Comparison of ENCODE assay signal across 22 cellular contexts in the genomic region with DNA sequence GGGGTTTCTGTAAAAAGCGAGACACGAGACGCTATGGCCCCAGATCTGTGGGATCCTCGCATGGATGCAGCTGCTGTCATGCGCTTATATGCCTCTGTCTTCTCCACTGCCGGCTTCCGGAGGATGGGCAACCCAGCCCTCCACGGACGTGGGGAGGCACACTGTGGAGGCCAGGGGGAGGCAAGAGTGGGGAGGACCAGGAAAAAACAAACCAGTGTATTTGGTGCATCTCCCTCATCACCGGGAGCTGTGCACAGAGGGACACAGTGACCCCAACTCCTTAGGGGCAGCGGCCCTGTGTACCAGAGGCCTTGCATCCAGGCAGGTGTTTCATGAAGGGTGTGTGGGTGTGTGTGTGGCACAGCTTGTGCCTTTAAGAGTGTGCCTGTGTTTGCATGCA.
DNase-seq lines count a peak whose midpoint lies in the region; TF ChIP-seq lines count a peak whose summit lies in the region.
"Had no signal": no experiment of that assay in that cellular context is flagged by ENCODE, and none has a peak within 500 bp of the region (broad histone marks: within the 10 kb centered on the region; RNA-seq: fewer than 3 reads in every experiment).

No MANE protein-coding gene starts in this region.

- H3K9me3 Mint-ChIP-seq in chondrocyte (ENCODE audit: low read depth), result peaks cover 25% of the 10 kb centered on the region
- H3K9me3 Mint-ChIP-seq: CD4-positive, alpha-beta T cell had no signal

- no peaks in the 10 kb centered on the region for H3K27me3 Mint-ChIP-seq in chondrocyte (ENCODE audit: low read depth)
- H3K27me3 Mint-ChIP-seq: CD4-positive, alpha-beta T cell had no signal

- no peaks in the 10 kb centered on the region for H3K79me2 ChIP-seq in trophoblast cell (ENCODE audit: control insufficient read depth, insufficient read depth, low read length, poor library complexity)

- H3K4me1 ChIP-seq in neuronal stem cell (ENCODE audit: control insufficient read depth in 2 of 2, insufficient read depth in 1 of 2, low read depth in 1 of 2, low read length in 2 of 2), result no peaks in the 10 kb centered on the region
- peaks cover 0 to 3% of the 10 kb centered on the region in 2 experiments for H3K4me1 ChIP-seq in trophoblast cell (ENCODE audit: control insufficient read depth in 1 of 2, insufficient read depth in 2 of 2, low read length in 2 of 2)
- H3K4me1 ChIP-seq: A549, Caco-2 had no signal

- no peaks in the 10 kb centered on the region for H3K4me1 Mint-ChIP-seq in chondrocyte (ENCODE audit: low read depth)
- H3K4me1 Mint-ChIP-seq: B cell had no signal

- H4K8ac ChIP-seq in neuronal stem cell (ENCODE audit: low read depth, low read length) (no peak overlapping the region), trophoblast cell (ENCODE audit: low read depth, low read length) (no peak overlapping the region)

- no peak overlapping the region for H2BK15ac ChIP-seq in neuronal stem cell (ENCODE audit: low read length)

- H3K27me3 ChIP-seq in neuronal stem cell (ENCODE audit: control insufficient read depth in 3 of 3, insufficient read depth in 3 of 3, low read depth in 1 of 3, low read length in 3 of 3) (no peaks in the 10 kb centered on the region), trophoblast cell (ENCODE audit: insufficient read depth, low read length) (no peaks in the 10 kb centered on the region)

- no peak overlapping the region for H3K18ac ChIP-seq in neuronal stem cell (ENCODE audit: low read length)
- no peak overlapping the region for H3K18ac ChIP-seq in trophoblast cell (ENCODE audit: low read length)

- H3K4ac ChIP-seq in neuronal stem cell (ENCODE audit: low read length) (no peak overlapping the region), trophoblast cell (ENCODE audit: low read depth, low read length) (no peak overlapping the region)

- H4K91ac ChIP-seq in neuronal stem cell (ENCODE audit: low read depth, low read length, poor library complexity) (peak overlapping the region; percentile 74), trophoblast cell (ENCODE audit: low read depth, low read length) (no peak overlapping the region)

- H3K14ac ChIP-seq in neuronal stem cell (ENCODE audit: low read length) (peak overlapping the region; percentile 14), trophoblast cell (ENCODE audit: low read length) (no peak overlapping the region)

- no CpG with 5 or more reads among the region's 11 CpGs for WGBS in neuronal stem cell (ENCODE audit: extremely low coverage in 2 of 2, insufficient read length in 2 of 2, insufficient replicate concordance in 1 of 2), 2 donors
- WGBS in trophoblast cell (ENCODE audit: extremely low coverage, insufficient coverage, insufficient read length), result no CpG with 5 or more reads among the region's 11 CpGs

- H2BK120ac ChIP-seq in neuronal stem cell (ENCODE audit: low read depth, low read length), result no peak overlapping the region
- H2BK120ac ChIP-seq in trophoblast cell (ENCODE audit: insufficient read depth, low read length, poor library complexity), result no peak overlapping the region

- no peak overlapping the region for H3K4me3 Mint-ChIP-seq in chondrocyte (ENCODE audit: unreplicated experiment)
- H3K4me3 Mint-ChIP-seq: B cell; CD4-positive, alpha-beta T cell; CD8-positive, alpha-beta T cell had no signal

- H3K9ac ChIP-seq in neuronal stem cell (ENCODE audit: low read depth, low read length, poor library complexity) (no peak overlapping the region), trophoblast cell (ENCODE audit: low read length) (no peak overlapping the region)
- H3K9ac ChIP-seq: BLaER1 treated with 17β-estradiol and CSF1 and Interleukin-3, amounts not matched to agents 10 nM and 100 nM had no signal

- H3K36me3 ChIP-seq in neuronal stem cell (replicated peaks in 1 of 2; ENCODE audit: control insufficient read depth in 2 of 2, insufficient read depth in 2 of 2, low read length in 2 of 2) (no peaks in the 10 kb centered on the region), trophoblast cell (ENCODE audit: control insufficient read depth in 1 of 2, insufficient read depth in 2 of 2, low read length in 2 of 2) (no peaks in the 10 kb centered on the region)
- H3K36me3 ChIP-seq: BLaER1 treated with 17β-estradiol and CSF1 and Interleukin-3, amounts not matched to agents 10 nM and 100 nM had no signal

- H2AFZ ChIP-seq in neuronal stem cell (ENCODE audit: low read length) (no peak overlapping the region), trophoblast cell (ENCODE audit: insufficient read depth, low read length, poor library complexity) (no peak overlapping the region)

- H3K4me2 ChIP-seq in neuronal stem cell (ENCODE audit: insufficient read depth, low read length, poor library complexity, severe bottlenecking) (no peak overlapping the region), trophoblast cell (ENCODE audit: low read length) (no peak overlapping the region)
- H3K4me2 ChIP-seq: A549; BLaER1 treated with 17β-estradiol and CSF1 and Interleukin-3, amounts not matched to agents 10 nM and 100 nM had no signal

- H2BK12ac ChIP-seq in neuronal stem cell (ENCODE audit: low read length) (no peak overlapping the region), trophoblast cell (ENCODE audit: low read length) (no peak overlapping the region)

- H3K9me3 ChIP-seq in neuronal stem cell (replicated peaks in 1 of 2; ENCODE audit: control insufficient read depth in 2 of 2, insufficient read depth in 1 of 2, low read depth in 1 of 2, low read length in 2 of 2) (peaks cover 0 to 5% of the 10 kb centered on the region in 2 donors), trophoblast cell (ENCODE audit: insufficient read depth, low read depth, low read length) (peaks cover 2% of the 10 kb centered on the region)
- H3K9me3 ChIP-seq: A549, Caco-2 had no signal

- no peak for TF ChIP-seq CTCF in chondrocyte (IDR thresholded peaks at IDR 0.05)

- H3K79me1 ChIP-seq in neuronal stem cell (ENCODE audit: low read depth, low read length) (no peaks in the 10 kb centered on the region), trophoblast cell (ENCODE audit: low read length) (no peaks in the 10 kb centered on the region)

- H2BK5ac ChIP-seq in neuronal stem cell (ENCODE audit: low read length) (no peak overlapping the region), trophoblast cell (ENCODE audit: low read depth, low read length, poor library complexity) (no peak overlapping the region)

- no peak overlapping the region for H3K27ac Mint-ChIP-seq in chondrocyte (ENCODE audit: unreplicated experiment)
- H3K27ac Mint-ChIP-seq: B cell; CD4-positive, alpha-beta T cell; CD8-positive, alpha-beta T cell had no signal

- no peaks in the 10 kb centered on the region for H3K36me3 Mint-ChIP-seq in chondrocyte (ENCODE audit: low read depth)

- H3K23ac ChIP-seq in neuronal stem cell (ENCODE audit: low read depth, low read length, poor library complexity) (no peak overlapping the region), trophoblast cell (ENCODE audit: low read length) (no peak overlapping the region)

- no peak overlapping the region for H4K12ac ChIP-seq in trophoblast cell (ENCODE audit: low read depth, low read length)

- H2AK5ac ChIP-seq in neuronal stem cell (ENCODE audit: low read depth, low read length) (peak overlapping the region; percentile 5), trophoblast cell (ENCODE audit: low read length) (no peak overlapping the region)

- peak; percentile 68 for DNase-seq in chondrocyte (ENCODE audit: low spot score)
- no peak for DNase-seq in neuronal stem cell (ENCODE audit: low spot score)
- DNase-seq in trophoblast cell, result no peak
- DNase-seq in activated effector memory CD4-positive, alpha-beta T cell treated with Interleukin-2 at 50 U/mL for 16 hours, result no peak
- DNase-seq in germinal center (ENCODE audit: low spot score), result no peak
- DNase-seq: AML-193; Caco-2; Calu3; CD4-positive, alpha-beta T cell; CD8-positive, alpha-beta T cell; DMS153; DMS53; DMS79; DND-41; EL; GDM1 had no signal

- no peak overlapping the region for H3K4me3 ChIP-seq in neuronal stem cell (ENCODE audit: low read length in 2 of 2)
- H3K4me3 ChIP-seq in trophoblast cell (ENCODE audit: low read depth, low read length), result peak overlapping the region; percentile 19
- H3K4me3 ChIP-seq: A549; BLaER1 treated with 17β-estradiol and CSF1 and Interleukin-3, amounts not matched to agents 10 nM and 100 nM; GM12878 had no signal

- H3K27ac ChIP-seq in neuronal stem cell (replicated peaks; ENCODE audit: low read length) (no peak overlapping the region), trophoblast cell (ENCODE audit: low read depth, low read length) (no peak overlapping the region)
- H3K27ac ChIP-seq: 22Rv1; A549; BLaER1 treated with 17β-estradiol and CSF1 and Interleukin-3, amounts not matched to agents 10 nM and 100 nM; C4-2B had no signal
